1 cellular context compared by ENCODE assay signal in genomic region chr1:9242338-9242969, GRCh38.
TF ChIP-seq lines count a peak whose summit lies in the region.

No MANE protein-coding gene starts in this region.

TF ChIP-seq in HepG2, 621 proteins besides CTCF, POLR2A, EP300 and RAD21 (continues in another document):
- TF ChIP-seq NFAT5 (CRISPR knock-in tag; IDR thresholded peaks at IDR 0.05): no peak
- no peak for TF ChIP-seq ZNF451 (CRISPR knock-in tag; IDR thresholded peaks at IDR 0.05)
- TF ChIP-seq ZNF609 (CRISPR knock-in tag; IDR thresholded peaks at IDR 0.05; ENCODE audit: borderline replicate concordance): 0 out of 2 replicates have a peak, but pooled peaks have one; percentile 12
- no peak for TF ChIP-seq SOX6 (IDR thresholded peaks at IDR 0.05)
- TF ChIP-seq SOX6 (CRISPR knock-in tag; IDR thresholded peaks at IDR 0.05): peak; percentile 69; the same call in 1 of the 2 replicates
- no peak for TF ChIP-seq ZNF30 (CRISPR knock-in tag; IDR thresholded peaks at IDR 0.05)
- TF ChIP-seq ARID5B (CRISPR knock-in tag; IDR thresholded peaks at IDR 0.05): peak; percentile 64
- no peak for TF ChIP-seq CREB3 (CRISPR knock-in tag; IDR thresholded peaks at IDR 0.05)
- peak in 1 of 2 experiments; percentile 77; a peak in 1 of 4 replicates for TF ChIP-seq KLF16 (CRISPR knock-in tag; IDR thresholded peaks at IDR 0.05)
- no peak for TF ChIP-seq THAP11 (CRISPR knock-in tag; IDR thresholded peaks at IDR 0.05)
- TF ChIP-seq POGK (CRISPR knock-in tag; conservative IDR thresholded peaks at IDR 0.05): peak; percentile 47; the same call in 1 of the 2 replicates
- 0 out of 2 replicates have a peak, but pooled peaks have one; percentile 37 for TF ChIP-seq HNRNPL (IDR thresholded peaks at IDR 0.05; ENCODE audit: low read depth, low read length)
- peak; percentile 67 for TF ChIP-seq NCOA2 (CRISPR knock-in tag; IDR thresholded peaks at IDR 0.05)
- no peak for TF ChIP-seq ZNF574 (CRISPR knock-in tag; IDR thresholded peaks at IDR 0.05)
- no peak for TF ChIP-seq DNMT3B (CRISPR knock-in tag; conservative IDR thresholded peaks at IDR 0.05)
- no peak for TF ChIP-seq ZSCAN31 (CRISPR knock-in tag; IDR thresholded peaks at IDR 0.05; ENCODE audit: low read depth)
- no peak for TF ChIP-seq SKIL (CRISPR knock-in tag; IDR thresholded peaks at IDR 0.05; ENCODE audit: borderline replicate concordance)
- peak; percentile 88 for TF ChIP-seq HOXA5 (CRISPR knock-in tag; IDR thresholded peaks at IDR 0.05)
- peak; percentile 51 for TF ChIP-seq HDAC1 (CRISPR knock-in tag; IDR thresholded peaks at IDR 0.05)
- peak; percentile 21; the same call in 1 of the 2 replicates for TF ChIP-seq GFI1 (CRISPR knock-in tag; IDR thresholded peaks at IDR 0.05; ENCODE audit: borderline replicate concordance)
- peak; percentile 37; the same call in 1 of the 2 replicates for TF ChIP-seq BCL6 (CRISPR knock-in tag; IDR thresholded peaks at IDR 0.05)
- TF ChIP-seq TFE3 (CRISPR knock-in tag; IDR thresholded peaks at IDR 0.05): no peak
- no peak for TF ChIP-seq DMTF1 (CRISPR knock-in tag; IDR thresholded peaks at IDR 0.05)
- TF ChIP-seq ZBTB38 (CRISPR knock-in tag; IDR thresholded peaks at IDR 0.05): peak; percentile 54
- 0 out of 2 replicates have a peak, but pooled peaks have one; percentile 29 for TF ChIP-seq ZNF556 (CRISPR knock-in tag; IDR thresholded peaks at IDR 0.05; ENCODE audit: borderline replicate concordance)
